In the genomic region with DNA sequence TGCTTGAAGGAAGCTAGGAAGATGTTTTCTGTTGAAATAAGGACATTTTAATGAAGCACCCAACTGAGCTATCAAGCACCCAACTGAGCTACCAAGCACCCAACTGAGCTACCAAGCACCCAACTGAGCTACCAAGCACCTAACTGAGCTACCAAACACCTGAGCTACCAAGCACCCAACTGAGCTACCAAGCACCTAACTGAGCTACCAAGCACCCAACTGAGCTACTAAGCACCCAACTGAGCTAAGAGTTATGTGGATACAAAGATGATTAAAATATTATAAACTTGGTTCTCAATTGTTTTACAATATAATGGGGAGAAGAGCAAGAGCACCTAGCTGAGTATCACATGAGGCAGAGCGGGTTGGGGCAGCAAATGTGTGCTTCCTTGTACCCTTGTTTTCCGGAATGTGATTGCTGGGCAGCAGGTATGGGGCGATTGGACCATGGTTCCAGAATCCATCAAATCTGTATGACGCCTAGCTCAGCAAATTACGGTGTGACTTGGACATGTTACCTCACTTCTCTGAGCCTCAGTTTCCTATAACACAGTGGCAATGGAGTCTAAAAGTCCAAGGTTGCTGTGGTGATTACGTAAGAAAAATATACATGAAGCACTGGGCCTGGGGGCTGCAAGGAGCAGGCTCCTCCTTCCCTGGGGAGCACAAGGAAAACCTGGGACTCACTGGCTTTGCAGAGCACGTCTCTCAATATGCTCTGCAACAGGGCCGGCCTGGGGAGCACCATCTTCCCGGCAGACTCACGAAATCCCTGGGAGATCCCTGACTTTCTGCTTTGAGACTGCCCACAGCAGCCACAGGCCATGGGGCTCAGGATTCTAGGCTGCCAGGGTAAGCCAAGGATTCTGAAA, we compare ENCODE assay signal across 8 cellular contexts. TPM values are rescaled to one million over a fixed set of nuclear protein-coding genes. Genes with fewer than 3 reads are reported as not detected.
DNase-seq lines count a peak whose midpoint lies in the region; ATAC-seq, FAIRE-seq and TF ChIP-seq lines count a peak whose summit lies in the region.

No MANE protein-coding gene starts in this region.

- ATAC-seq in pancreas, result no peak
- no peak for ATAC-seq in HG03457 (IDR thresholded peaks at IDR 0.05; ENCODE audit: unreplicated experiment)
- no peak for ATAC-seq in HG03565 (IDR thresholded peaks at IDR 0.05; ENCODE audit: unreplicated experiment)

- CTCF ChIA-PET in AG04450 (lab: Charles Lee), result interaction anchor here (1.4 to 2.2 kb wide), 3 partner anchors 7 to 52 kb away, joined by 3 to 20 read pairs (median 3); no protein-coding TSS in a partner anchor
- CTCF ChIA-PET in CD4-positive, alpha-beta memory T cell (lab: Charles Lee; ENCODE audit: partially characterized antibody), result interaction anchor here (0.5 to 10.4 kb wide), 6 partner anchors 10 to 310 kb away, joined by 3 to 152 read pairs (median 4); a partner anchor contains a TSS

- no peak for FAIRE-seq in pancreas (lab: Jason Lieb, UNC)

- no peaks in the 10 kb centered on the region for H3K9me3 Mint-ChIP-seq in CD4-positive, alpha-beta memory T cell

- H3K27ac Mint-ChIP-seq in CD4-positive, alpha-beta memory T cell, result peak overlapping the region in 1 of 7 donors; percentile 64

- TF ChIP-seq CTCF in AG04450 (IDR thresholded peaks at IDR 0.05; ENCODE audit: low read depth, low read length) (no peak), colonic mucosa (IDR thresholded peaks at IDR 0.05) (no peak), pancreas (IDR thresholded peaks at IDR 0.05) (no peak)

- no peak overlapping the region for H3K4me3 ChIP-seq in AG04450 (ENCODE audit: low read depth, low read length)
- no peak overlapping the region for H3K4me3 ChIP-seq in Karpas-422 (ENCODE audit: low read length)
- H3K4me3 ChIP-seq in colonic mucosa, result no peak overlapping the region
- no peak overlapping the region for H3K4me3 ChIP-seq in pancreas
- no peak overlapping the region for H3K4me3 ChIP-seq in CD4-positive, alpha-beta memory T cell (ENCODE audit: low read length in 2 of 2)

- no peak for DNase-seq in AG04450 (ENCODE audit: low read depth, low spot score)
- no peak for DNase-seq in Karpas-422
- DNase-seq in colonic mucosa, result no peak
- peak in 1 of 6 donors; percentile 47 for DNase-seq in pancreas
- no peak for DNase-seq in middle frontal gyrus (ENCODE audit: extremely low spot score, low spot score)
- no peak for DNase-seq in CD4-positive, alpha-beta memory T cell

- POLR2A ChIA-PET in AG04450 (lab: Yijun Ruan, JAX), result interaction anchor here (1.2 to 1.5 kb wide), 3 partner anchors 10 to 50 kb away, joined by 3 to 6 read pairs (median 4); no protein-coding TSS in a partner anchor
- POLR2A ChIA-PET in CD4-positive, alpha-beta memory T cell (lab: Charles Lee; ENCODE audit: partially characterized antibody), result interaction anchor here (1.0 to 3.1 kb wide), 6 partner anchors 9 to 52 kb away, joined by 4 to 30 read pairs (median 6); a partner anchor contains a TSS

- H2AFZ ChIP-seq in Karpas-422 (ENCODE audit: low read length), result no peak overlapping the region

- WGBS in pancreas, 2 donors, result 61 to 66% methylated on average over 10 of the region's 10 CpGs

- H3K4me1 Mint-ChIP-seq in CD4-positive, alpha-beta memory T cell, result peaks cover 12 to 39% (median 24%) of the 10 kb centered on the region in 4 donors

- peaks cover 0 to 1% of the 10 kb centered on the region in 2 donors for H3K36me3 Mint-ChIP-seq in CD4-positive, alpha-beta memory T cell

- H3K4me2 ChIP-seq in Karpas-422 (ENCODE audit: low read depth, low read length, poor library complexity, severe bottlenecking), result peak overlapping the region; percentile 69

- H3K27me3 Mint-ChIP-seq in CD4-positive, alpha-beta memory T cell, result peaks cover 0 to 3% of the 10 kb centered on the region in 2 donors

- H3K36me3 ChIP-seq in Karpas-422 (ENCODE audit: insufficient read depth, low read length) (no peaks in the 10 kb centered on the region), colonic mucosa (no peaks in the 10 kb centered on the region), pancreas (no peaks in the 10 kb centered on the region)
- no peaks in the 10 kb centered on the region for H3K36me3 ChIP-seq in CD4-positive, alpha-beta memory T cell (ENCODE audit: insufficient read depth, low read length)

- H3K4me3 Mint-ChIP-seq in CD4-positive, alpha-beta memory T cell, result peak overlapping the region in 1 of 8 donors; percentile 17

- H3K9me3 ChIP-seq in AG04450 (ENCODE audit: control insufficient read depth, insufficient read depth, low read length), result no peaks in the 10 kb centered on the region
- H3K9me3 ChIP-seq in Karpas-422 (ENCODE audit: low read length), result no peaks in the 10 kb centered on the region
- H3K9me3 ChIP-seq in colonic mucosa, result no peaks in the 10 kb centered on the region
- no peaks in the 10 kb centered on the region for H3K9me3 ChIP-seq in pancreas
- no peaks in the 10 kb centered on the region for H3K9me3 ChIP-seq in CD4-positive, alpha-beta memory T cell (ENCODE audit: control insufficient read depth in 1 of 2, low read length in 2 of 2)

- H3K27me3 ChIP-seq in AG04450 (ENCODE audit: control insufficient read depth, insufficient read depth, low read length) (no peaks in the 10 kb centered on the region), Karpas-422 (ENCODE audit: low read length) (no peaks in the 10 kb centered on the region), colonic mucosa (no peaks in the 10 kb centered on the region), pancreas (no peaks in the 10 kb centered on the region)
- no peaks in the 10 kb centered on the region for H3K27me3 ChIP-seq in CD4-positive, alpha-beta memory T cell (ENCODE audit: insufficient read depth, low read length)

- H3K9ac ChIP-seq in Karpas-422 (ENCODE audit: low read length) (no peak overlapping the region), colonic mucosa (ENCODE audit: low read depth in 2 of 2, low read length in 2 of 2) (peak overlapping the region; percentile 36 to 51)

- no peaks in the 10 kb centered on the region for H3K9me2 ChIP-seq in Karpas-422 (replicated peaks; ENCODE audit: insufficient read depth, low read length)

- H3K79me2 ChIP-seq in Karpas-422 (ENCODE audit: low read length), result no peaks in the 10 kb centered on the region

- peaks cover 70% of the 10 kb centered on the region for H3K4me1 ChIP-seq in Karpas-422 (ENCODE audit: low read length)
- peaks cover 25% of the 10 kb centered on the region for H3K4me1 ChIP-seq in colonic mucosa
- peaks cover 60 to 70% (median 64%) of the 10 kb centered on the region in 3 donors for H3K4me1 ChIP-seq in pancreas
- H3K4me1 ChIP-seq in CD4-positive, alpha-beta memory T cell (ENCODE audit: insufficient read depth, low read length), result peaks cover 47% of the 10 kb centered on the region

- H4K20me1 ChIP-seq in Karpas-422 (ENCODE audit: insufficient read depth, low read depth, low read length), result no peaks in the 10 kb centered on the region

- H3K27ac ChIP-seq in AG04450 (ENCODE audit: low read depth, low read length) (peak overlapping the region; percentile 94), Karpas-422 (ENCODE audit: low read length) (peak overlapping the region; percentile 78; the same call in 1 of the 2 replicates), colonic mucosa (peak overlapping the region; percentile 68), pancreas (peak overlapping the region; percentile 74 to 95 (median 89))
- no peak overlapping the region for H3K27ac ChIP-seq in CD4-positive, alpha-beta memory T cell (ENCODE audit: low read depth, low read length)

- intact Hi-C loops in colonic mucosa (cut with DNase I), result no loop called here
- intact Hi-C loops in pancreas (cut with DNase I), result no loop called here
- intact Hi-C loops in CD4-positive, alpha-beta memory T cell (cut with micrococcal nuclease), result no loop called here

RNA-seq across cellular contexts. Expression of a gene that starts 11.3 kb away (rescaled TPM):
- polyA plus RNA-seq in AG04450 (2011; rRNA removed), result 6.2 and 6.5 TPM in 2 replicates
- polyA minus RNA-seq in AG04450 (2011; rRNA and poly(A)+ RNA removed), result 10.6 and 14.3 TPM in 2 replicates
- 3.0 and 5.4 TPM in 2 replicates for total RNA-seq in Karpas-422 (2014; rRNA removed; shearing (Covaris generic); ENCODE audit: low replicate concordance)
- total RNA-seq in colonic mucosa, result 10 to 100 TPM in 1 of 2 donors, 1 to 10 TPM in 1; 5.0 to 11.6 TPM
- total RNA-seq in pancreas, result 10 to 100 TPM in 3 of 6 donors, 1 to 10 TPM in 3; 4.1 to 25.9 (median 8.5) TPM
- 1 to 10 TPM; 4.3 to 4.8 TPM for polyA plus RNA-seq in pancreas
- 10 to 100 TPM; 13.3 to 13.7 TPM for total RNA-seq in CD4-positive, alpha-beta memory T cell
- under 1 TPM; 0.55 to 0.99 TPM for polyA plus RNA-seq in CD4-positive, alpha-beta memory T cell

RNA-seq across cellular contexts. Expression of a gene that starts 58.4 kb away (rescaled TPM):
- polyA plus RNA-seq in AG04450 (2011; rRNA removed), result 426 and 559 TPM in 2 replicates
- polyA minus RNA-seq in AG04450 (2011; rRNA and poly(A)+ RNA removed), result 124 and 136 TPM in 2 replicates
- 232 and 427 TPM in 2 replicates for total RNA-seq in Karpas-422 (2014; rRNA removed; shearing (Covaris generic); ENCODE audit: low replicate concordance)
- total RNA-seq in colonic mucosa, result 100 to 1,000 TPM; 163 to 167 TPM
- total RNA-seq in pancreas, result 10 to 100 TPM; 42.7 to 78.6 (median 53.1) TPM
- polyA plus RNA-seq in pancreas, result 100 to 1,000 TPM; 155 to 198 TPM
- 100 to 1,000 TPM; 118 to 120 TPM for total RNA-seq in CD4-positive, alpha-beta memory T cell
- 1,000 to 10,000 TPM in 1 of 2 donors, 100 to 1,000 TPM in 1; 773 to 1,035 TPM for polyA plus RNA-seq in CD4-positive, alpha-beta memory T cell
